ENCODE assay signal across 14 cellular contexts in genomic region chr11:27234961-27235360, GRCh38.
"Had no signal": no experiment of that assay in that cellular context is flagged by ENCODE, and none has a peak within 500 bp of the region (broad histone marks: within the 10 kb centered on the region; RNA-seq: fewer than 3 reads in every experiment).

No MANE protein-coding gene starts in this region.

- H3K79me2 ChIP-seq: parathyroid adenoma had no signal

- H3K4me3 ChIP-seq: breast epithelium, esophagus squamous epithelium, skin epidermis, upper lobe of right lung had no signal

- H2AFZ ChIP-seq: parathyroid adenoma had no signal

- ATAC-seq: activated CD8-positive, alpha-beta T cell treated with anti-CD3 and anti-CD28 coated beads for 36 hours; activated T-cell treated with anti-CD3 and anti-CD28 coated beads, Interleukin-2, amount 50 U/mL, for 72 hours; upper lobe of right lung had no signal

- H3K27me3 ChIP-seq: breast epithelium, upper lobe of right lung had no signal

- H3K9ac ChIP-seq: parathyroid adenoma had no signal

- H3K27ac ChIP-seq: breast epithelium, esophagus squamous epithelium, parathyroid adenoma, upper lobe of right lung had no signal

- DNase-seq: activated CD4-positive, alpha-beta T cell treated with anti-CD3 and anti-CD28 coated beads for 4 hours; activated CD8-positive, alpha-beta memory T cell treated with anti-CD3 and anti-CD28 coated beads, Interleukin-2, amount 50 U/mL, for 4 hours; activated CD8-positive, alpha-beta T cell treated with anti-CD3 and anti-CD28 coated beads for 36 hours; activated gamma-delta T cell treated with Interleukin-2 at 50 U/mL for 16 hours; activated naive CD8-positive, alpha-beta T cell treated with anti-CD3 and anti-CD28 coated beads for 36 hours; activated T-cell treated with anti-CD3 and anti-CD28 coated beads, Interleukin-2, amount 50 U/mL, for 72 hours; esophagus squamous epithelium; mesendoderm; retina; T-helper 1 cell; upper lobe of right lung had no signal

- H3K9me3 ChIP-seq: breast epithelium, esophagus squamous epithelium, upper lobe of right lung had no signal

- H3K4me1 ChIP-seq: breast epithelium, parathyroid adenoma, upper lobe of right lung had no signal

- H3K36me3 ChIP-seq: breast epithelium, esophagus squamous epithelium, upper lobe of right lung had no signal
